ENCODE assay signal across 20 cellular contexts in the genomic region with DNA sequence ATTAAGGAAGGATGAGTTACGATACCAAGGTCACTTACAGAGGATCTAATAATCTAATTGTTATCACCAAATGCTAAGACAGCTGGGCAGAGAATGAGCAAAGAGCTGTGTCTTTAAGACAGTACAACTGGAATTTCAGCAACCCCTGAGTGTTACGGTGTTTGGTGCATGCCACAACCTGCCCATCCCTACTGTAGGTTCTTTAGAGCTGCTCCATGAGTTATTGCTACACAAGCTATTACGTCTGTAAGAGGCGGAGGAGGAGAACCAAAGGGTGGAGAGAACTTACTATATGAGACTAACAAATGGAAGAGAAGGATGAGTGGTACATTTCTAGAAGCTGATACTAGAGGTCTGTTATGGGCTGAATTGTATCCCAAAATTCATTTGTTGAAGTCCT. TPM values are rescaled to one million over a fixed set of nuclear protein-coding genes. Genes with fewer than 3 reads are reported as not detected.
DNase-seq lines count a peak whose midpoint lies in the region; ATAC-seq and TF ChIP-seq lines count a peak whose summit lies in the region.
"Had no signal": no experiment of that assay in that cellular context is flagged by ENCODE, and none has a peak within 500 bp of the region (broad histone marks: within the 10 kb centered on the region; RNA-seq: fewer than 3 reads in every experiment).

No MANE protein-coding gene starts in this region.

- H3K4me3 ChIP-seq in epithelial cell of esophagus (ENCODE audit: low read length): no peak overlapping the region

- no peak for ATAC-seq in stimulated activated memory B cell treated with anti-CD40 and anti-IgM and Interleukin-4, amounts not matched to agents 10 μg/mL and 1 μg/mL and 100 μg/mL, for 72 hours
- ATAC-seq: activated CD8-positive, alpha-beta T cell treated with anti-CD3 and anti-CD28 coated beads for 36 hours had no signal

- TF ChIP-seq CTCF in epithelial cell of esophagus (IDR thresholded peaks at IDR 0.05; ENCODE audit: insufficient read depth, low read depth, low read length, missing control alignments) (no peak), type B pancreatic cell (conservative IDR thresholded peaks at IDR 0.05) (no peak)

- peak overlapping the region; percentile 81 for H3K27ac Mint-ChIP-seq in type B pancreatic cell
- no peak overlapping the region for H3K27ac Mint-ChIP-seq in stimulated activated memory B cell treated with anti-CD40 and anti-IgM and Interleukin-4, amounts not matched to agents 10 μg/mL and 1 μg/mL and 100 μg/mL, for 72 hours
- H3K27ac Mint-ChIP-seq: activated CD8-positive, alpha-beta T cell treated with anti-CD3 and anti-CD28 coated beads for 36 hours; activated naive CD4-positive, alpha-beta T cell treated with anti-CD3 and anti-CD28 coated beads, Interleukin-2, amount 50 U/mL, for 24 hours had no signal

- peaks cover 23% of the 10 kb centered on the region for H3K4me1 Mint-ChIP-seq in type B pancreatic cell (ENCODE audit: unreplicated experiment)
- peaks cover 26% of the 10 kb centered on the region for H3K4me1 Mint-ChIP-seq in stimulated activated memory B cell treated with anti-CD40 and anti-IgM and Interleukin-4, amounts not matched to agents 10 μg/mL and 1 μg/mL and 100 μg/mL, for 72 hours

- peak overlapping the region; percentile 34 for H3K4me3 Mint-ChIP-seq in type B pancreatic cell
- no peak overlapping the region for H3K4me3 Mint-ChIP-seq in stimulated activated memory B cell treated with anti-CD40 and anti-IgM and Interleukin-4, amounts not matched to agents 10 μg/mL and 1 μg/mL and 100 μg/mL, for 72 hours
- H3K4me3 Mint-ChIP-seq: activated CD8-positive, alpha-beta T cell treated with anti-CD3 and anti-CD28 coated beads for 36 hours; activated naive CD4-positive, alpha-beta T cell treated with anti-CD3 and anti-CD28 coated beads, Interleukin-2, amount 50 U/mL, for 24 hours had no signal

- DNase-seq in HT-29 (ENCODE audit: low spot score) (peak; percentile 63), NCI-H524 (lab: John Stamatoyannopoulos, UW) (peak; percentile 19 to 79), epithelial cell of esophagus (ENCODE audit: low read depth) (peak; percentile 99), type B pancreatic cell (ENCODE audit: extremely low spot score, unreplicated experiment) (no peak)
- DNase-seq in activated CD4-positive, alpha-beta T cell treated with anti-CD3 and anti-CD28 coated beads for 48 hours: no peak
- no peak for DNase-seq in central memory CD4-positive, alpha-beta T cell
- DNase-seq: activated CD8-positive, alpha-beta T cell treated with anti-CD3 and anti-CD28 coated beads for 36 hours; activated T-cell treated with anti-CD3 and anti-CD28 coated beads, Interleukin-2, amount 50 U/mL, for 48 hours; dermis blood vessel endothelial cell; erythroblast; GF-D8; NCI-H2029 treated with DMSO at 0.1 percent for 48 hours; stimulated activated CD4-positive, alpha-beta T cell treated with anti-CD3 and anti-CD28 coated beads, Interleukin-4, amount 100 ng/mL, for 24 hours had no signal

- H3K27me3 Mint-ChIP-seq in type B pancreatic cell: no peaks in the 10 kb centered on the region
- no peaks in the 10 kb centered on the region for H3K27me3 Mint-ChIP-seq in stimulated activated memory B cell treated with anti-CD40 and anti-IgM and Interleukin-4, amounts not matched to agents 10 μg/mL and 1 μg/mL and 100 μg/mL, for 72 hours
- H3K27me3 Mint-ChIP-seq: activated CD8-positive, alpha-beta T cell treated with anti-CD3 and anti-CD28 coated beads for 36 hours; activated naive CD4-positive, alpha-beta T cell treated with anti-CD3 and anti-CD28 coated beads, Interleukin-2, amount 50 U/mL, for 24 hours had no signal

- peaks cover 5% of the 10 kb centered on the region for H3K9me3 Mint-ChIP-seq in type B pancreatic cell
- no peaks in the 10 kb centered on the region for H3K9me3 Mint-ChIP-seq in stimulated activated memory B cell treated with anti-CD40 and anti-IgM and Interleukin-4, amounts not matched to agents 10 μg/mL and 1 μg/mL and 100 μg/mL, for 72 hours
- H3K9me3 Mint-ChIP-seq: activated CD8-positive, alpha-beta T cell treated with anti-CD3 and anti-CD28 coated beads for 36 hours; activated naive CD4-positive, alpha-beta T cell treated with anti-CD3 and anti-CD28 coated beads, Interleukin-2, amount 50 U/mL, for 24 hours; brain had no signal

- peaks cover 8% of the 10 kb centered on the region for H3K36me3 Mint-ChIP-seq in type B pancreatic cell
- no peaks in the 10 kb centered on the region for H3K36me3 Mint-ChIP-seq in stimulated activated memory B cell treated with anti-CD40 and anti-IgM and Interleukin-4, amounts not matched to agents 10 μg/mL and 1 μg/mL and 100 μg/mL, for 72 hours
- H3K36me3 Mint-ChIP-seq: activated naive CD4-positive, alpha-beta T cell treated with anti-CD3 and anti-CD28 coated beads, Interleukin-2, amount 50 U/mL, for 24 hours; brain had no signal

RNA-seq across cellular contexts. Expression of a gene that starts 14.2 kb away (rescaled TPM):
- not detected in 2 replicates for total RNA-seq in HT-29 (2014; rRNA removed; shearing (Covaris generic))
- 1.6 TPM in 1 of 2 replicates, not detected in the other for total RNA-seq in type B pancreatic cell (ENCODE audit: low replicate concordance)
- total RNA-seq: activated CD8-positive, alpha-beta T cell treated with anti-CD3 and anti-CD28 coated beads for 36 hours; dermis blood vessel endothelial cell; glomerular endothelial cell; HT1080; liver; temporal lobe had no signal

RNA-seq across cellular contexts. Expression of a gene that starts 45.1 kb away (rescaled TPM):
- total RNA-seq in HT-29 (2014; rRNA removed; shearing (Covaris generic)): 84.4 and 111 TPM in 2 replicates
- 86.7 and 101 TPM in 2 replicates for total RNA-seq in type B pancreatic cell (ENCODE audit: low replicate concordance)

RNA-seq across cellular contexts. Expression of a gene that starts 45.1 kb away (rescaled TPM):
- total RNA-seq in HT-29 (2014; rRNA removed; shearing (Covaris generic)): 20.0 and 30.6 TPM in 2 replicates
- 26.1 and 28.5 TPM in 2 replicates for total RNA-seq in type B pancreatic cell (ENCODE audit: low replicate concordance)

Comparison
In these comparisons a context has a peak if more than half of its experiments do, and no peak if none do; other contexts are left out.
1. DNase-seq: peak in HT-29 (single experiment), NCI-H524 (2 of 2) and epithelial cell of esophagus (single experiment); none in type B pancreatic cell (single experiment), activated CD4-positive, alpha-beta T cell treated with anti-CD3 and anti-CD28 coated beads for 48 hours (single experiment) and central memory CD4-positive, alpha-beta T cell (single experiment).